In genomic region chr14:76376001-76376404, GRCh38 we compare ENCODE assay signal across 10 cellular contexts. TPM values are rescaled to one million over a fixed set of nuclear protein-coding genes. Genes with fewer than 3 reads are reported as not detected.
DNase-seq lines count a peak whose midpoint lies in the region; ATAC-seq and TF ChIP-seq lines count a peak whose summit lies in the region.
"Had no signal": no experiment of that assay in that cellular context is flagged by ENCODE, and none has a peak within 500 bp of the region (broad histone marks: within the 10 kb centered on the region; RNA-seq: fewer than 3 reads in every experiment).

TSS of gene ESRRB (plus strand) at chr14:76376137. CDS start at chr14:76376402, 265 bp downstream.

- H3K36me3 ChIP-seq in fibroblast of lung (ENCODE audit: control insufficient read depth, insufficient read depth, low read length) (no peaks in the 10 kb centered on the region), neuron (ENCODE audit: insufficient read depth, low read length) (no peaks in the 10 kb centered on the region), SJCRH30 (no peaks in the 10 kb centered on the region)

- peak within 1 kb of the TSS; percentile 64 for H3K4me2 ChIP-seq in fibroblast of lung (ENCODE audit: extremely low read depth, insufficient read depth, low read length)

- H3K79me2 ChIP-seq in fibroblast of lung (ENCODE audit: control insufficient read depth, insufficient read depth, low read length): no peaks in the 10 kb centered on the region

- peak; percentile 48 for DNase-seq in Daoy (ENCODE audit: low read depth)
- DNase-seq in NCI-H82 (lab: John Stamatoyannopoulos, UW): peak; percentile 92
- DNase-seq in fibroblast of lung (ENCODE audit: low read depth in 2 of 2): peak; percentile 19 to 31
- DNase-seq in SJCRH30: no peak
- no peak for DNase-seq in stimulated activated CD4-positive, alpha-beta T cell treated with anti-CD3 and anti-CD28 coated beads, Interleukin-15, amount 100 ng/mL, for 24 hours
- DNase-seq: stimulated activated CD4-positive, alpha-beta T cell treated with anti-CD3 and anti-CD28 coated beads, Interleukin-2, amount 100 ng/mL, for 48 hours; T-helper 1 cell had no signal

- H4K20me1 ChIP-seq in fibroblast of lung (ENCODE audit: control insufficient read depth, extremely low read depth, insufficient read depth, low read length): no peaks in the 10 kb centered on the region

- no peak for TF ChIP-seq CTCF in fibroblast of lung (conservative IDR thresholded peaks at IDR 0.05 in 1 of 2, IDR thresholded peaks at IDR 0.05 in 1 of 2; ENCODE audit: low read depth in 1 of 2, low read length in 2 of 2)

- H2AFZ ChIP-seq in fibroblast of lung (ENCODE audit: low read length): no peak within 1 kb of the TSS
- peak within 1 kb of the TSS; percentile 18 for H2AFZ ChIP-seq in neuron (ENCODE audit: low read depth, low read length)

- H3K9me3 ChIP-seq in fibroblast of lung (ENCODE audit: control insufficient read depth, insufficient read depth, low read depth, low read length): no peaks in the 10 kb centered on the region
- H3K9me3 ChIP-seq in neuron (ENCODE audit: low read length): no peaks in the 10 kb centered on the region
- no peaks in the 10 kb centered on the region for H3K9me3 ChIP-seq in SJCRH30 (replicated peaks)

- H3K27me3 ChIP-seq in fibroblast of lung (ENCODE audit: control insufficient read depth, insufficient read depth, low read length) (peaks cover 47% of the 10 kb centered on the region), neuron (ENCODE audit: insufficient read depth, low read length) (peaks cover 79% of the 10 kb centered on the region), SJCRH30 (peaks cover 12% of the 10 kb centered on the region; the same call in 1 of the 2 replicates)

- H3K27ac ChIP-seq in fibroblast of lung (ENCODE audit: insufficient read depth, low read length): no peak within 1 kb of the TSS
- no peak within 1 kb of the TSS for H3K27ac ChIP-seq in SJCRH30

- H3K4me1 ChIP-seq in fibroblast of lung (ENCODE audit: control insufficient read depth, extremely low read depth, insufficient read depth, low read length) (no peaks in the 10 kb centered on the region), neuron (ENCODE audit: insufficient read depth, low read length) (peaks cover 16% of the 10 kb centered on the region), SJCRH30 (no peaks in the 10 kb centered on the region)

- H3K4me3 ChIP-seq in fibroblast of lung (replicated peaks in 1 of 4; ENCODE audit: control extremely low read depth in 1 of 4, insufficient read depth in 1 of 4, low read depth in 3 of 4, low read length in 4 of 4) (peak within 1 kb of the TSS in 2 of 4 experiments; percentile 10 to 25), neuron (ENCODE audit: low read length) (peak within 1 kb of the TSS; percentile 40), SJCRH30 (no peak within 1 kb of the TSS)

- ATAC-seq in HG03108 (IDR thresholded peaks at IDR 0.05; ENCODE audit: unreplicated experiment) (no peak), GM19023 (IDR thresholded peaks at IDR 0.05; ENCODE audit: unreplicated experiment) (no peak)

- no peak within 1 kb of the TSS for H3K9ac ChIP-seq in fibroblast of lung (ENCODE audit: insufficient read depth, low read length)

RNA-seq across cellular contexts. Expression of gene ESRRB, which starts in this region (rescaled TPM):
- 0.27 TPM in 1 of 2 replicates, not detected in the other for total RNA-seq in Daoy (2014; rRNA removed; shearing (Covaris generic))
- total RNA-seq in fibroblast of lung: not detected in 2 replicates
- 0.03 TPM in 1 of 2 replicates, not detected in the other for polyA plus RNA-seq in fibroblast of lung
- polyA plus RNA-seq in fibroblast of lung (2012): not detected in 2 replicates
- not detected in 2 replicates for polyA minus RNA-seq in fibroblast of lung (ENCODE audit: low replicate concordance)
- total RNA-seq in SJCRH30 (2014; rRNA removed; shearing (Covaris generic)): 0.20 TPM in 2 replicates

Comparison
In these comparisons a context has a peak if more than half of its experiments do, and no peak if none do; other contexts are left out.
1. Peak in DNase-seq in Daoy; RNA of the gene not detected or under 1 TPM.
2. Peak in DNase-seq and H3K4me2 ChIP-seq in fibroblast of lung; RNA of the gene not detected or under 1 TPM.